In genomic region chr6:150057501-150057951, GRCh38 we compare ENCODE assay signal across 23 cellular contexts. TPM values are rescaled to one million over a fixed set of nuclear protein-coding genes. Genes with fewer than 3 reads are reported as not detected.
A peak's percentile ranks its signal among the peaks of the same experiment; 100 is the strongest.
DNase-seq lines count a peak whose midpoint lies in the region; ATAC-seq, FAIRE-seq and TF ChIP-seq lines count a peak whose summit lies in the region.
"Had no signal": no experiment of that assay in that cellular context is flagged by ENCODE, and none has a peak within 500 bp of the region (broad histone marks: within the 10 kb centered on the region; RNA-seq: fewer than 3 reads in every experiment).

No MANE protein-coding gene starts in this region.

- no peak overlapping the region for H2BK15ac ChIP-seq in neuronal stem cell (ENCODE audit: low read length)

- no peak overlapping the region for H3K14ac ChIP-seq in neuronal stem cell (ENCODE audit: low read length)

- no peak overlapping the region for H3K4me3 ChIP-seq in H7 (ENCODE audit: insufficient read depth, low read depth, low read length)
- H3K4me3 ChIP-seq in K562, result no peak overlapping the region
- H3K4me3 ChIP-seq in neuronal stem cell (ENCODE audit: low read length in 2 of 2), result no peak overlapping the region
- H3K4me3 ChIP-seq: GM23338, HAP-1 had no signal

- no peak overlapping the region for H2BK12ac ChIP-seq in neuronal stem cell (ENCODE audit: low read length)

- no peak overlapping the region for H2BK5ac ChIP-seq in neuronal stem cell (ENCODE audit: low read length)

- H4K91ac ChIP-seq in neuronal stem cell (ENCODE audit: low read depth, low read length, poor library complexity), result no peak overlapping the region

- CTCF ChIA-PET in K562 (lab: Yijun Ruan, JAX; ENCODE audit: low intra/inter-chr PET ratio), result no interaction called here

- H3K9me1 ChIP-seq in K562 (ENCODE audit: control insufficient read depth, insufficient read depth, low read length), result no peaks in the 10 kb centered on the region

- DNase-seq in H7, result peak; percentile 56
- no peak for DNase-seq in K562 (ENCODE audit: extremely low read depth in 1 of 4, low spot score in 3 of 4)
- no peak for DNase-seq in neuronal stem cell (ENCODE audit: low spot score)
- DNase-seq in activated CD4-positive, alpha-beta T cell treated with anti-CD3 and anti-CD28 coated beads for 48 hours, result no peak
- DNase-seq: C1 segment of cervical spinal cord; Calu3; CD4-positive, alpha-beta memory T cell; COR-L47; DMS53; DMS79 treated with DMSO at 0.1 percent for 48 hours; GF-D8; HFFc6 had no signal

- no peaks in the 10 kb centered on the region for H3K36me3 ChIP-seq in H7 (replicated peaks; ENCODE audit: control insufficient read depth, insufficient read depth, low read length)
- no peaks in the 10 kb centered on the region for H3K36me3 ChIP-seq in K562 (ENCODE audit: control insufficient read depth, insufficient read depth, low read length)
- peaks cover 2 to 14% of the 10 kb centered on the region in 2 donors for H3K36me3 ChIP-seq in neuronal stem cell (replicated peaks in 1 of 2; ENCODE audit: control insufficient read depth in 2 of 2, insufficient read depth in 2 of 2, low read length in 2 of 2)

- H3K4me2 ChIP-seq in K562 (ENCODE audit: insufficient read depth, low read length) (no peak overlapping the region), neuronal stem cell (ENCODE audit: insufficient read depth, low read length, poor library complexity, severe bottlenecking) (no peak overlapping the region)
- H3K4me2 ChIP-seq: GM23338 had no signal

- no peak for TF ChIP-seq CTCF in K562 (IDR thresholded peaks at IDR 0.05 in 2 of 3, conservative IDR thresholded peaks at IDR 0.05 in 1 of 3; ENCODE audit: insufficient read depth in 2 of 3, low read depth in 1 of 3, low read length in 3 of 3)

- H3K9me3 ChIP-seq in K562 (replicated peaks; ENCODE audit: control insufficient read depth, insufficient read depth, low read depth, low read length) (no peaks in the 10 kb centered on the region; the same call in 1 of the 2 replicates), neuronal stem cell (replicated peaks in 1 of 2; ENCODE audit: control insufficient read depth in 2 of 2, insufficient read depth in 1 of 2, low read depth in 1 of 2, low read length in 2 of 2) (peaks cover 0 to 3% of the 10 kb centered on the region in 2 donors)
- H3K9me3 ChIP-seq: HAP-1 had no signal

- no peak overlapping the region for H3K18ac ChIP-seq in neuronal stem cell (ENCODE audit: low read length)

- H2AFZ ChIP-seq in K562 (ENCODE audit: low read depth, low read length) (no peak overlapping the region), neuronal stem cell (ENCODE audit: low read length) (no peak overlapping the region)
- H2AFZ ChIP-seq: GM23338 had no signal

- H3K79me1 ChIP-seq in neuronal stem cell (ENCODE audit: low read depth, low read length), result no peaks in the 10 kb centered on the region

- TF ChIP-seq POLR2A in K562 (conservative IDR thresholded peaks at IDR 0.05), result no peak

- TF ChIP-seq RAD21 in K562 (CRISPR knock-in tag; conservative IDR thresholded peaks at IDR 0.05 in 1 of 2, IDR thresholded peaks at IDR 0.05 in 1 of 2), result no peak

- BruUV-seq in K562 (replicated peaks; lab: Mats Ljungman, UMichigan), result no TSS peak

- H2AK5ac ChIP-seq in neuronal stem cell (ENCODE audit: low read depth, low read length), result no peak overlapping the region

- FAIRE-seq in K562 (lab: Jason Lieb, UNC), result no peak
- FAIRE-seq: GM12891, GM18507 had no signal

- POLR2A ChIA-PET in K562 (lab: Yijun Ruan, JAX), result interaction anchor here (1.0 kb wide), 1 partner anchor 13 kb away, joined by 5 read pairs; no protein-coding TSS in a partner anchor

- peak overlapping the region; percentile 53 for H3K23ac ChIP-seq in neuronal stem cell (ENCODE audit: low read depth, low read length, poor library complexity)

- H3K9ac ChIP-seq in K562 (ENCODE audit: insufficient read depth in 1 of 2, low read depth in 2 of 2, low read length in 2 of 2) (no peak overlapping the region), neuronal stem cell (ENCODE audit: low read depth, low read length, poor library complexity) (no peak overlapping the region)

- H3K4ac ChIP-seq in neuronal stem cell (ENCODE audit: low read length), result no peak overlapping the region

- H3K79me2 ChIP-seq in K562 (ENCODE audit: control insufficient read depth, insufficient read depth, low read length), result no peaks in the 10 kb centered on the region

- WGBS in K562 (ENCODE audit: insufficient coverage, low coverage, missing lambda C conversion rate), result under 1% methylated on average over 28 of the region's 29 CpGs
- no CpG with 5 or more reads among the region's 29 CpGs for WGBS in neuronal stem cell (ENCODE audit: extremely low coverage in 2 of 2, insufficient read length in 2 of 2, insufficient replicate concordance in 1 of 2), 2 donors

- no peak for TF ChIP-seq EP300 in K562 (IDR thresholded peaks at IDR 0.05; ENCODE audit: low read length)

- H4K8ac ChIP-seq in neuronal stem cell (ENCODE audit: low read depth, low read length), result peak overlapping the region; percentile 75

- H3K27me3 ChIP-seq in H7 (ENCODE audit: control insufficient read depth, insufficient read depth, low read length) (peaks cover 2% of the 10 kb centered on the region), K562 (ENCODE audit: control insufficient read depth in 2 of 2, insufficient read depth in 2 of 2, low read length in 2 of 2) (peaks cover 70 to 76% of the 10 kb centered on the region in 2 experiments), neuronal stem cell (ENCODE audit: control insufficient read depth in 3 of 3, insufficient read depth in 3 of 3, low read depth in 1 of 3, low read length in 3 of 3) (peaks cover 0 to 22% (median 3%) of the 10 kb centered on the region in 3 experiments)

- 0 out of 2 replicates have a peak, but pooled peaks cover 4% of the 10 kb centered on the region for H4K20me1 ChIP-seq in K562 (replicated peaks; ENCODE audit: control insufficient read depth, insufficient read depth, low read length)

- ATAC-seq in K562 (no peak), HG02973 (IDR thresholded peaks at IDR 0.05; ENCODE audit: unreplicated experiment) (no peak), HG03045 (IDR thresholded peaks at IDR 0.05; ENCODE audit: unreplicated experiment) (no peak)
- ATAC-seq: GM23338 had no signal

- H3K27ac ChIP-seq in K562 (ENCODE audit: extremely low read depth, low read depth, low read length), result no peak overlapping the region
- no peak overlapping the region for H3K27ac ChIP-seq in neuronal stem cell (replicated peaks; ENCODE audit: low read length)

- in situ Hi-C loops in K562 (cut with MboI), result loop anchor here (25.0 kb wide), 1 partner anchor 755 kb away; no protein-coding TSS in a partner anchor

- no peak overlapping the region for H2BK120ac ChIP-seq in neuronal stem cell (ENCODE audit: low read depth, low read length)

- peaks cover 0 to 6% of the 10 kb centered on the region in 2 experiments; a peak in 1 of 5 replicates for H3K4me1 ChIP-seq in K562 (replicated peaks in 1 of 2; ENCODE audit: control insufficient read depth in 2 of 2, insufficient read depth in 2 of 2, low read length in 2 of 2)
- no peaks in the 10 kb centered on the region for H3K4me1 ChIP-seq in neuronal stem cell (ENCODE audit: control insufficient read depth in 2 of 2, insufficient read depth in 1 of 2, low read depth in 1 of 2, low read length in 2 of 2)
- H3K4me1 ChIP-seq: HAP-1 had no signal

- intact Hi-C loops in K562 (cut with micrococcal nuclease), result no loop called here

TF ChIP-seq in K562, 482 proteins besides CTCF, POLR2A, EP300 and RAD21 (continues in another document):
- no peak for TF ChIP-seq BHLHE40 (IDR thresholded peaks at IDR 0.05; ENCODE audit: low read length)

RNA-seq across cellular contexts. Expression of gene ULBP3, which starts 11.4 kb away (rescaled TPM):
- 1.9 and 2.1 TPM in 2 replicates for total RNA-seq in H7 (2014; rRNA removed; shearing (Covaris generic))
- total RNA-seq in K562 (2011; cell fraction: chromatin; rRNA removed; ENCODE audit: low replicate concordance), result not detected in 2 replicates
- not detected in 2 replicates for total RNA-seq in K562 (2011; cell fraction: nucleolus; rRNA removed)
- total RNA-seq in K562 (2011; cell fraction: nucleoplasm; rRNA removed), result not detected in 2 replicates
- total RNA-seq in K562 (2014; rRNA removed), result 0.57 TPM in 1 of 2 replicates, not detected in the other
- not detected in 2 replicates for total RNA-seq in K562 (2014; rRNA removed; fragmentation: Illumina TruSeq; extraction: Trizol)
- total RNA-seq in K562 (2015; rRNA removed; fragmentation: Illumina TruSeq; extraction: Trizol), result 0.23 TPM in 1 of 2 replicates, not detected in the other
- total RNA-seq in K562 (2021), result 0.38 TPM in 1 of 2 replicates, not detected in the other
- 0.25 TPM in 1 of 2 replicates, not detected in the other for polyA plus RNA-seq in K562 (2011; rRNA removed)
- polyA plus RNA-seq in K562 (2011; cell fraction: cytosol; rRNA removed), result not detected in 2 replicates
- polyA plus RNA-seq in K562 (2011; cell fraction: nucleus; rRNA removed), result not detected in 2 replicates
- 0.12 and 0.14 TPM in 2 replicates for polyA plus RNA-seq in K562 (2012)
- not detected in 2 replicates for polyA plus RNA-seq in K562 (2014; fragmentation: Illumina TruSeq; extraction: Trizol)
- not detected for polyA plus RNA-seq in K562 (2014; fragmentation: Nextera tagmentation; extraction: Ambion mirVana)
- 0.33 TPM in 1 of 2 replicates, not detected in the other for polyA plus RNA-seq in K562 (2014; rRNA removed)
- 0.53 TPM in 1 of 2 replicates, not detected in the other for polyA minus RNA-seq in K562 (2011; rRNA and poly(A)+ RNA removed)
- polyA minus RNA-seq in K562 (2011; cell fraction: cytosol; rRNA and poly(A)+ RNA removed), result not detected in 2 replicates
- not detected in 2 replicates for polyA minus RNA-seq in K562 (2011; cell fraction: nucleus; rRNA and poly(A)+ RNA removed)
- polyA plus RNA-seq in neuronal stem cell (2013, experiment 1 of 2), result 7.8 TPM
- polyA plus RNA-seq in neuronal stem cell (2013, experiment 2 of 2), result 7.7 TPM

RNA-seq across cellular contexts. Expression of gene RAET1L, which starts 32.2 kb away (rescaled TPM):
- not detected in 2 replicates for total RNA-seq in H7 (2014; rRNA removed; shearing (Covaris generic))
- not detected in 2 replicates for total RNA-seq in K562 (2011; cell fraction: chromatin; rRNA removed; ENCODE audit: low replicate concordance)
- total RNA-seq in K562 (2011; cell fraction: nucleolus; rRNA removed), result not detected in 2 replicates
- total RNA-seq in K562 (2011; cell fraction: nucleoplasm; rRNA removed), result not detected in 2 replicates
- total RNA-seq in K562 (2014; rRNA removed), result not detected in 2 replicates
- not detected in 2 replicates for total RNA-seq in K562 (2014; rRNA removed; fragmentation: Illumina TruSeq; extraction: Trizol)
- total RNA-seq in K562 (2015; rRNA removed; fragmentation: Illumina TruSeq; extraction: Trizol), result not detected in 2 replicates
- not detected in 2 replicates for total RNA-seq in K562 (2021)
- polyA plus RNA-seq in K562 (2011; rRNA removed), result not detected in 2 replicates
- not detected in 2 replicates for polyA plus RNA-seq in K562 (2011; cell fraction: cytosol; rRNA removed)
- not detected in 2 replicates for polyA plus RNA-seq in K562 (2011; cell fraction: nucleus; rRNA removed)
- polyA plus RNA-seq in K562 (2012), result not detected in 2 replicates
- polyA plus RNA-seq in K562 (2014; fragmentation: Illumina TruSeq; extraction: Trizol), result not detected in 2 replicates
- not detected for polyA plus RNA-seq in K562 (2014; fragmentation: Nextera tagmentation; extraction: Ambion mirVana)
- polyA plus RNA-seq in K562 (2014; rRNA removed), result not detected in 2 replicates
- not detected in 2 replicates for polyA minus RNA-seq in K562 (2011; rRNA and poly(A)+ RNA removed)
- not detected in 2 replicates for polyA minus RNA-seq in K562 (2011; cell fraction: cytosol; rRNA and poly(A)+ RNA removed)
- not detected in 2 replicates for polyA minus RNA-seq in K562 (2011; cell fraction: nucleus; rRNA and poly(A)+ RNA removed)
- polyA plus RNA-seq in neuronal stem cell (2013, experiment 1 of 2), result not detected
- polyA plus RNA-seq in neuronal stem cell (2013, experiment 2 of 2), result not detected
- total RNA-seq: A172; A673; CD4-positive, alpha-beta memory T cell; G401; GM23338; H4; HFFc6 had no signal
- polyA plus RNA-seq: BJ; CD4-positive, alpha-beta memory T cell; GM23338 had no signal
